12 cellular contexts compared by ENCODE assay signal in genomic region chr19:54523403-54523802, GRCh38. TPM values are rescaled to one million over a fixed set of nuclear protein-coding genes. Genes with fewer than 3 reads are reported as not detected.
DNase-seq lines count a peak whose midpoint lies in the region; ATAC-seq, FAIRE-seq and TF ChIP-seq lines count a peak whose summit lies in the region.
"Had no signal": no experiment of that assay in that cellular context is flagged by ENCODE, and none has a peak within 500 bp of the region (broad histone marks: within the 10 kb centered on the region; RNA-seq: fewer than 3 reads in every experiment).

No MANE protein-coding gene starts in this region.

- no peak overlapping the region for H3K9ac ChIP-seq in endothelial cell of umbilical vein (replicated peaks; ENCODE audit: extremely low read depth, insufficient read depth, low read length)

- H3K4me2 ChIP-seq in endothelial cell of umbilical vein (ENCODE audit: insufficient read depth, low read length) = no peak overlapping the region

- H3K4me3 ChIP-seq in endothelial cell of umbilical vein (replicated peaks in 1 of 3; ENCODE audit: insufficient read depth in 1 of 3, low read depth in 1 of 3, low read length in 3 of 3) (no peak overlapping the region), right atrium auricular region (no peak overlapping the region)
- H3K4me3 ChIP-seq: SK-N-MC had no signal

- FAIRE-seq in endothelial cell of umbilical vein (lab: Jason Lieb, UNC) = peak; percentile 97
- FAIRE-seq: A204.1 had no signal

- no peak for TF ChIP-seq POLR2A in endothelial cell of umbilical vein (IDR thresholded peaks at IDR 0.05; ENCODE audit: low read depth, low read length)

- CTCF ChIA-PET in RWPE1 (lab: Yijun Ruan, JAX) = no interaction called here
- CTCF ChIA-PET in endothelial cell of umbilical vein (lab: Charles Lee) = no interaction called here

- POLR2A ChIA-PET in RWPE1 (lab: Yijun Ruan, JAX; ENCODE audit: low non-redundant PET) = no interaction called here
- POLR2A ChIA-PET in endothelial cell of umbilical vein (lab: Charles Lee) = no interaction called here

- H3K4me1 ChIP-seq in endothelial cell of umbilical vein (ENCODE audit: control insufficient read depth, extremely low read depth, insufficient read depth, low read length) = peaks cover 39% of the 10 kb centered on the region
- no peaks in the 10 kb centered on the region for H3K4me1 ChIP-seq in right atrium auricular region

- H2AFZ ChIP-seq in endothelial cell of umbilical vein (ENCODE audit: low read depth, low read length) = no peak overlapping the region

- dilution Hi-C loops in endothelial cell of umbilical vein (cut with MboI; ENCODE audit: extremely low pct_ligation_motif_present, low sequenced_read_pairs) = no loop called here

- H3K36me3 ChIP-seq in endothelial cell of umbilical vein (ENCODE audit: control insufficient read depth in 2 of 2, extremely low read depth in 1 of 2, insufficient read depth in 2 of 2, low read length in 2 of 2) (no peaks in the 10 kb centered on the region), right atrium auricular region (no peaks in the 10 kb centered on the region)

- H3K27ac ChIP-seq in RWPE1 = no peak overlapping the region
- H3K27ac ChIP-seq in endothelial cell of umbilical vein (ENCODE audit: insufficient read depth, low read depth, low read length) = peak overlapping the region; percentile 58
- no peak overlapping the region for H3K27ac ChIP-seq in right atrium auricular region
- H3K27ac ChIP-seq: SK-N-MC had no signal

- no peak for DNase-seq in activated CD4-positive, CD25-positive, alpha-beta regulatory T cell treated with anti-CD3 and anti-CD28 coated beads, Interleukin-2, amount 50 U/mL, for 72 hours
- DNase-seq in RWPE1 (ENCODE audit: low spot score) (peak; percentile 57), endothelial cell of umbilical vein (ENCODE audit: low read depth, low spot score) (peak; percentile 79), posterior cingulate gyrus (no peak), right atrium auricular region (ENCODE audit: low spot score) (no peak)
- DNase-seq in stimulated activated CD8-positive, alpha-beta memory T cell treated with anti-CD3 and anti-CD28 coated beads, Interleukin-7, amount 100 ng/mL, for 4 hours (ENCODE audit: low read depth in 2 of 2) = peak; percentile 13 to 14
- DNase-seq: naive B cell, NCI-H2029 treated with DMSO at 0.1 percent for 48 hours had no signal

- no TSS peak for BruUV-seq in endothelial cell of umbilical vein (replicated peaks; lab: Mats Ljungman, UMichigan)

- ATAC-seq in activated CD4-positive, CD25-positive, alpha-beta regulatory T cell treated with anti-CD3 and anti-CD28 coated beads, Interleukin-2, amount 50 U/mL, for 24 hours = peak; percentile 69 to 76
- ATAC-seq in GM21447 (IDR thresholded peaks at IDR 0.05; ENCODE audit: unreplicated experiment) = no peak

- no peaks in the 10 kb centered on the region for H3K27me3 ChIP-seq in endothelial cell of umbilical vein (ENCODE audit: control insufficient read depth in 2 of 2, insufficient read depth in 2 of 2, low read length in 2 of 2)
- H3K27me3 ChIP-seq in right atrium auricular region = no peaks in the 10 kb centered on the region

- H4K20me1 ChIP-seq in endothelial cell of umbilical vein (replicated peaks; ENCODE audit: control insufficient read depth, extremely low read depth, insufficient read depth, low read length) = no peaks in the 10 kb centered on the region

- TF ChIP-seq CTCF in RWPE1 (conservative IDR thresholded peaks at IDR 0.05; ENCODE audit: low read depth) (no peak), endothelial cell of umbilical vein (IDR thresholded peaks at IDR 0.05; ENCODE audit: extremely low read depth in 1 of 2, insufficient read depth in 1 of 2, low read depth in 1 of 2, low read length in 2 of 2) (no peak), right atrium auricular region (IDR thresholded peaks at IDR 0.05) (no peak)

- H3K9me1 ChIP-seq in endothelial cell of umbilical vein (replicated peaks; ENCODE audit: control insufficient read depth, extremely low read depth, insufficient read depth, low read length) = no peaks in the 10 kb centered on the region

- no peaks in the 10 kb centered on the region for H3K9me3 ChIP-seq in endothelial cell of umbilical vein (replicated peaks; ENCODE audit: control insufficient read depth, insufficient read depth, low read length)
- no peaks in the 10 kb centered on the region for H3K9me3 ChIP-seq in right atrium auricular region

- intact Hi-C loops in endothelial cell of umbilical vein (cut with micrococcal nuclease) (loop anchor here (1.0 kb wide), 1 partner anchor 50 kb away; the partner anchor contains the start of gene CDC42EP5), posterior cingulate gyrus (cut with DNase I) (no loop called here)

- H3K79me2 ChIP-seq in endothelial cell of umbilical vein (ENCODE audit: control insufficient read depth, insufficient read depth, low read length) = no peaks in the 10 kb centered on the region

TF ChIP-seq in endothelial cell of umbilical vein, 7 proteins besides CTCF, POLR2A, EP300 and RAD21:
- TF ChIP-seq, protein P1, sequence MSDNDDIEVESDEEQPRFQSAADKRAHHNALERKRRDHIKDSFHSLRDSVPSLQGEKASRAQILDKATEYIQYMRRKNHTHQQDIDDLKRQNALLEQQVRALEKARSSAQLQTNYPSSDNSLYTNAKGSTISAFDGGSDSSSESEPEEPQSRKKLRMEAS (IDR thresholded peaks at IDR 0.05; ENCODE audit: insufficient read depth, insufficient read length) = peak; percentile 43
- TF ChIP-seq FOS (IDR thresholded peaks at IDR 0.05; ENCODE audit: borderline replicate concordance, insufficient read depth, low read length) (peak; percentile 68), MYC (IDR thresholded peaks at IDR 0.05; ENCODE audit: low read depth, low read length) (no peak), EZH2 (IDR thresholded peaks at IDR 0.05; ENCODE audit: borderline replicate concordance, low read depth, low read length, severe bottlenecking) (no peak), JUN (IDR thresholded peaks at IDR 0.05; ENCODE audit: borderline replicate concordance, insufficient read depth, insufficient read length, low read depth) (peak; percentile 91), POLR2AphosphoS5 (IDR thresholded peaks at IDR 0.05; ENCODE audit: insufficient read depth, low read depth, low read length) (peak; percentile 71), GATA2 (IDR thresholded peaks at IDR 0.05; ENCODE audit: insufficient read depth, insufficient read length, low read depth, low read length) (no peak)

RNA-seq across cellular contexts. Expression of gene LAIR2, which starts 20.8 kb away (rescaled TPM):
- total RNA-seq in endothelial cell of umbilical vein = not detected in 2 replicates
- not detected in 2 replicates for polyA plus RNA-seq in endothelial cell of umbilical vein
- not detected in 2 replicates for polyA plus RNA-seq in endothelial cell of umbilical vein (2011; cell fraction: cytosol; rRNA removed)
- polyA plus RNA-seq in endothelial cell of umbilical vein (2011; cell fraction: nucleus; rRNA removed) = not detected in 2 replicates
- polyA plus RNA-seq in endothelial cell of umbilical vein (2012) = not detected in 2 replicates
- not detected in 2 replicates for polyA minus RNA-seq in endothelial cell of umbilical vein
- polyA minus RNA-seq in endothelial cell of umbilical vein (2011; cell fraction: cytosol; rRNA and poly(A)+ RNA removed) = not detected
- not detected in 2 replicates for polyA minus RNA-seq in endothelial cell of umbilical vein (2011; cell fraction: nucleus; rRNA and poly(A)+ RNA removed)
- not detected for total RNA-seq in right atrium auricular region

RNA-seq across cellular contexts. Expression of gene LILRA2, which starts 50.2 kb away (rescaled TPM):
- total RNA-seq in endothelial cell of umbilical vein (not detected in 2 replicates), right atrium auricular region (1 to 10 TPM in 1 of 2 donors, not detected in 1; 1.8 TPM)
- polyA plus RNA-seq in endothelial cell of umbilical vein = not detected in 2 replicates
- not detected in 2 replicates for polyA plus RNA-seq in endothelial cell of umbilical vein (2011; cell fraction: cytosol; rRNA removed)
- polyA plus RNA-seq in endothelial cell of umbilical vein (2011; cell fraction: nucleus; rRNA removed) = not detected in 2 replicates
- not detected in 2 replicates for polyA plus RNA-seq in endothelial cell of umbilical vein (2012)
- not detected in 2 replicates for polyA minus RNA-seq in endothelial cell of umbilical vein
- not detected for polyA minus RNA-seq in endothelial cell of umbilical vein (2011; cell fraction: cytosol; rRNA and poly(A)+ RNA removed)
- polyA minus RNA-seq in endothelial cell of umbilical vein (2011; cell fraction: nucleus; rRNA and poly(A)+ RNA removed) = not detected in 2 replicates

RNA-seq across cellular contexts. Expression of gene CDC42EP5, which starts 50.3 kb away (rescaled TPM):
- total RNA-seq in endothelial cell of umbilical vein (73.8 and 85.5 TPM in 2 replicates), right atrium auricular region (10 to 100 TPM; 11.4 to 15.2 TPM)
- 37.3 and 48.3 TPM in 2 replicates for polyA plus RNA-seq in endothelial cell of umbilical vein
- polyA plus RNA-seq in endothelial cell of umbilical vein (2011; cell fraction: cytosol; rRNA removed) = 10.6 and 30.3 TPM in 2 replicates
- polyA plus RNA-seq in endothelial cell of umbilical vein (2011; cell fraction: nucleus; rRNA removed) = 10.9 and 11.5 TPM in 2 replicates
- 16.2 and 50.4 TPM in 2 replicates for polyA plus RNA-seq in endothelial cell of umbilical vein (2012)
- 2.6 and 3.6 TPM in 2 replicates for polyA minus RNA-seq in endothelial cell of umbilical vein
- polyA minus RNA-seq in endothelial cell of umbilical vein (2011; cell fraction: cytosol; rRNA and poly(A)+ RNA removed) = not detected
- 1.4 and 6.2 TPM in 2 replicates for polyA minus RNA-seq in endothelial cell of umbilical vein (2011; cell fraction: nucleus; rRNA and poly(A)+ RNA removed)

RNA-seq across cellular contexts. Expression of gene LENG9, which starts 59.8 kb away (rescaled TPM):
- total RNA-seq in endothelial cell of umbilical vein = 2.8 and 3.2 TPM in 2 replicates
- polyA plus RNA-seq in endothelial cell of umbilical vein = 0.97 and 1.5 TPM in 2 replicates
- polyA plus RNA-seq in endothelial cell of umbilical vein (2011; cell fraction: cytosol; rRNA removed) = 0.61 and 0.93 TPM in 2 replicates
- polyA plus RNA-seq in endothelial cell of umbilical vein (2011; cell fraction: nucleus; rRNA removed) = 0.70 and 0.76 TPM in 2 replicates
- 1.8 and 3.8 TPM in 2 replicates for polyA plus RNA-seq in endothelial cell of umbilical vein (2012)
- polyA minus RNA-seq in endothelial cell of umbilical vein = 0.74 and 2.1 TPM in 2 replicates
- polyA minus RNA-seq in endothelial cell of umbilical vein (2011; cell fraction: cytosol; rRNA and poly(A)+ RNA removed) = 7.8 TPM
- polyA minus RNA-seq in endothelial cell of umbilical vein (2011; cell fraction: nucleus; rRNA and poly(A)+ RNA removed) = 0.87 and 3.4 TPM in 2 replicates
- 1 to 10 TPM; 2.1 to 4.9 TPM for total RNA-seq in right atrium auricular region

Comparison
In these comparisons a context has a peak if more than half of its experiments do, and no peak if none do; other contexts are left out.
1. DNase-seq: peak in RWPE1 (single experiment), endothelial cell of umbilical vein (single experiment) and stimulated activated CD8-positive, alpha-beta memory T cell treated with anti-CD3 and anti-CD28 coated beads, Interleukin-7, amount 100 ng/mL, for 4 hours (2 of 2); none in activated CD4-positive, CD25-positive, alpha-beta regulatory T cell treated with anti-CD3 and anti-CD28 coated beads, Interleukin-2, amount 50 U/mL, for 72 hours (single experiment), posterior cingulate gyrus (0 of 10) and right atrium auricular region (single experiment).